11 cellular contexts compared by ENCODE assay signal in genomic region chr5:144697847-144698262, GRCh38.
DNase-seq lines count a peak whose midpoint lies in the region; ATAC-seq and TF ChIP-seq lines count a peak whose summit lies in the region.
"Had no signal": no experiment of that assay in that cellular context is flagged by ENCODE, and none has a peak within 500 bp of the region (broad histone marks: within the 10 kb centered on the region; RNA-seq: fewer than 3 reads in every experiment).

No MANE protein-coding gene starts in this region.

- H2BK15ac ChIP-seq in IMR-90 (ENCODE audit: low read depth, low read length) = no peak overlapping the region

- H2AK9ac ChIP-seq in IMR-90 (replicated peaks; ENCODE audit: low read depth, low read length, poor library complexity) = no peak overlapping the region

- H3K27ac ChIP-seq in IMR-90 (ENCODE audit: insufficient read depth, low read length) (no peak overlapping the region), mammary epithelial cell (ENCODE audit: insufficient read depth, low read depth, low read length) (no peak overlapping the region), left lung (no peak overlapping the region)
- H3K27ac ChIP-seq: lower lobe of right lung had no signal

- BruUV-seq in IMR-90 (replicated peaks; lab: Mats Ljungman, UMichigan) (no TSS peak), mammary epithelial cell (replicated peaks; lab: Mats Ljungman, UMichigan) (no TSS peak)

- in situ Hi-C loops in IMR-90 (cut with MboI; ENCODE audit: low sequenced_read_pairs) = no loop called here
- in situ Hi-C loops in mammary epithelial cell (cut with MboI; ENCODE audit: low sequenced_read_pairs in 2 of 2) = no loop called here

- no peak for TF ChIP-seq POLR2A in IMR-90 (IDR thresholded peaks at IDR 0.05; ENCODE audit: low read depth, low read length)

- H4K91ac ChIP-seq in IMR-90 (ENCODE audit: insufficient read depth, low read depth, low read length) = no peak overlapping the region

- H3K4me1 ChIP-seq in IMR-90 (ENCODE audit: control insufficient read depth, insufficient read depth, low read length) (peaks cover 2% of the 10 kb centered on the region; the same call in 1 of the 2 replicates), mammary epithelial cell (ENCODE audit: insufficient read depth, low read length) (peaks cover 9% of the 10 kb centered on the region), left lung (no peaks in the 10 kb centered on the region)
- H3K4me1 ChIP-seq: lower lobe of right lung had no signal

- H2BK120ac ChIP-seq in IMR-90 (ENCODE audit: low read depth, low read length) = peak overlapping the region; percentile 28; the same call in 1 of the 2 replicates

- no peak overlapping the region for H3K4me3 ChIP-seq in IMR-90 (ENCODE audit: insufficient read depth, low read depth, low read length)
- H3K4me3 ChIP-seq in mammary epithelial cell (replicated peaks in 1 of 3; ENCODE audit: insufficient read depth in 1 of 3, low read depth in 2 of 3, low read length in 3 of 3) = no peak overlapping the region
- H3K4me3 ChIP-seq in left lung = no peak overlapping the region
- no peak overlapping the region for H3K4me3 ChIP-seq in H7 (ENCODE audit: insufficient read depth, low read depth, low read length)
- H3K4me3 ChIP-seq: lower lobe of right lung had no signal

- H3K9me3 ChIP-seq in IMR-90 (ENCODE audit: control insufficient read depth, insufficient read depth, low read length) (no peaks in the 10 kb centered on the region), mammary epithelial cell (replicated peaks; ENCODE audit: insufficient read depth, low read length) (no peaks in the 10 kb centered on the region), left lung (no peaks in the 10 kb centered on the region)
- H3K9me3 ChIP-seq: lower lobe of right lung had no signal

- CTCF ChIA-PET in IMR-90 (lab: Yijun Ruan, JAX) (interaction anchor here (0.6 to 1.5 kb wide), 5 partner anchors 9 to 649 kb away, joined by 3 to 6 read pairs (median 4); no protein-coding TSS in a partner anchor), mammary epithelial cell (lab: Charles Lee; ENCODE audit: low non-redundant PET) (interaction anchor here (0.5 to 0.7 kb wide), 4 partner anchors 232 to 1749 kb away, joined by 4 to 9 read pairs (median 4); no protein-coding TSS in a partner anchor)

- H3K27me3 ChIP-seq in IMR-90 (ENCODE audit: control insufficient read depth, insufficient read depth, low read length) (no peaks in the 10 kb centered on the region), mammary epithelial cell (ENCODE audit: insufficient read depth, low read length) (no peaks in the 10 kb centered on the region), left lung (no peaks in the 10 kb centered on the region), H7 (ENCODE audit: control insufficient read depth, insufficient read depth, low read length) (no peaks in the 10 kb centered on the region)

- intact Hi-C loops in IMR-90 (cut with micrococcal nuclease) (loop anchor here (2.0 to 10.0 kb wide), 5 partner anchors 115 to 1127 kb away; no protein-coding TSS in a partner anchor), mammary epithelial cell (cut with micrococcal nuclease) (loop anchor here (2.0 to 10.0 kb wide), 2 partner anchors 115 to 213 kb away; no protein-coding TSS in a partner anchor), left lung (cut with DNase I) (no loop called here)

- H3K9me1 ChIP-seq in IMR-90 (ENCODE audit: insufficient read depth, low read length) = peaks cover 3% of the 10 kb centered on the region; the same call in 1 of the 2 replicates

- no peaks in the 10 kb centered on the region for H3K79me1 ChIP-seq in IMR-90 (ENCODE audit: low read depth in 1 of 2, low read length in 2 of 2)

- no peak overlapping the region for H2AK5ac ChIP-seq in IMR-90 (ENCODE audit: low read depth, low read length)

- H3K14ac ChIP-seq in IMR-90 (replicated peaks; ENCODE audit: low read depth, low read length) = no peak overlapping the region

- H3K36me3 ChIP-seq in IMR-90 (ENCODE audit: control insufficient read depth, insufficient read depth, low read length) (no peaks in the 10 kb centered on the region), mammary epithelial cell (ENCODE audit: insufficient read depth, low read length) (no peaks in the 10 kb centered on the region), left lung (no peaks in the 10 kb centered on the region), H7 (replicated peaks; ENCODE audit: control insufficient read depth, insufficient read depth, low read length) (no peaks in the 10 kb centered on the region)
- H3K36me3 ChIP-seq: lower lobe of right lung had no signal

- no peak overlapping the region for H3K9ac ChIP-seq in IMR-90 (ENCODE audit: low read depth, low read length)
- no peak overlapping the region for H3K9ac ChIP-seq in mammary epithelial cell (ENCODE audit: insufficient read depth, low read length)

- no peak overlapping the region for H4K8ac ChIP-seq in IMR-90 (ENCODE audit: low read depth in 2 of 2, low read length in 2 of 2)

- H3K23ac ChIP-seq in IMR-90 (ENCODE audit: low read depth, low read length) = no peak overlapping the region

- POLR2A ChIA-PET in IMR-90 (lab: Charles Lee; ENCODE audit: unreplicated experiment) = no interaction called here

- TF ChIP-seq CTCF in AG09319 (IDR thresholded peaks at IDR 0.05; ENCODE audit: low read depth, low read length) (peak; percentile 3; the same call in 1 of the 2 replicates), IMR-90 (conservative IDR thresholded peaks at IDR 0.05; ENCODE audit: low read depth, low read length) (peak; percentile 36), mammary epithelial cell (conservative IDR thresholded peaks at IDR 0.05 in 1 of 2, IDR thresholded peaks at IDR 0.05 in 1 of 2; ENCODE audit: extremely low read depth in 1 of 2, insufficient read depth in 1 of 2, low read depth in 1 of 2, low read length in 2 of 2) (peak in 1 of 2 donors; percentile 39), left lung (IDR thresholded peaks at IDR 0.05) (no peak)

- no CpG with 5 or more reads among the region's 1 CpG for WGBS in IMR-90 (ENCODE audit: extremely low coverage in 2 of 2, insufficient read length in 1 of 2), 2 experiments
- WGBS in mammary epithelial cell (ENCODE audit: low coverage, missing lambda C conversion rate) = 44% methylated on average over 1 of the region's 1 CpG

- H3K4ac ChIP-seq in IMR-90 (ENCODE audit: low read depth, low read length) = no peak overlapping the region

- ATAC-seq in IMR-90 (ENCODE audit: low read depth) (peak; percentile 97), left lung (peak; percentile 16)
- ATAC-seq: CD8-positive, alpha-beta T cell; esophagus mucosa; lower lobe of right lung had no signal

- dilution Hi-C loops in IMR-90 (cut with HindIII; ENCODE audit: low sequenced_read_pairs, unreplicated experiment) (no loop called here), mammary epithelial cell (cut with HindIII; ENCODE audit: low sequenced_read_pairs) (no loop called here)

- DNase-seq in AG09319 (ENCODE audit: extremely low read depth, low read depth) = peak; percentile 59
- DNase-seq in IMR-90 = peak; percentile 97
- DNase-seq in mammary epithelial cell = peak; percentile 97
- no peak for DNase-seq in left lung
- DNase-seq in stimulated activated CD4-positive, alpha-beta T cell treated with anti-CD3 and anti-CD28 coated beads, Interleukin-4, amount 100 ng/mL, for 4 hours = no peak
- no peak for DNase-seq in T-helper 9 cell
- DNase-seq in SIG-M5 treated with dmso at 0.1 percent for 504 hours (lab: John Stamatoyannopoulos, UW; ENCODE audit: unreplicated experiment) = no peak
- DNase-seq in H7 = no peak
- DNase-seq: CD8-positive, alpha-beta T cell; lower lobe of right lung had no signal

- no peak overlapping the region for H3K18ac ChIP-seq in IMR-90 (ENCODE audit: low read depth, low read length)

- H3K79me2 ChIP-seq in mammary epithelial cell (ENCODE audit: insufficient read depth, low read length) = no peaks in the 10 kb centered on the region

- 0 out of 2 replicates have a peak overlapping the region, but pooled peaks have one; percentile 16 for H2BK20ac ChIP-seq in IMR-90 (ENCODE audit: low read depth, low read length)

- H3K4me2 ChIP-seq in IMR-90 (ENCODE audit: low read depth, low read length) (peak overlapping the region; percentile 22; the same call in 1 of the 2 replicates), mammary epithelial cell (ENCODE audit: insufficient read depth, low read depth, low read length) (no peak overlapping the region)

- H3K56ac ChIP-seq in IMR-90 (ENCODE audit: extremely low read depth, insufficient read depth, low read length) = peak overlapping the region; percentile 29; the same call in 1 of the 2 replicates

- no peak overlapping the region for H4K5ac ChIP-seq in IMR-90 (ENCODE audit: low read depth, low read length)

- H2AFZ ChIP-seq in IMR-90 (replicated peaks; ENCODE audit: low read length, poor library complexity) (no peak overlapping the region), mammary epithelial cell (ENCODE audit: low read depth, low read length) (no peak overlapping the region)

- H4K20me1 ChIP-seq in IMR-90 (ENCODE audit: insufficient read depth, low read length) = no peaks in the 10 kb centered on the region
- no peaks in the 10 kb centered on the region for H4K20me1 ChIP-seq in mammary epithelial cell (ENCODE audit: insufficient read depth, low read length)

- H2BK5ac ChIP-seq in IMR-90 (ENCODE audit: low read depth, low read length, poor library complexity, severe bottlenecking) = peak overlapping the region; percentile 54

- TF ChIP-seq RAD21 in IMR-90 (IDR thresholded peaks at IDR 0.05; ENCODE audit: low read length) = peak; percentile 5; the same call in 1 of the 2 replicates

TF ChIP-seq in IMR-90, 13 proteins besides CTCF, POLR2A, EP300 and RAD21:
- TF ChIP-seq CEBPB (IDR thresholded peaks at IDR 0.05; ENCODE audit: low read depth, low read length) = peak; percentile 82
- no peak for TF ChIP-seq NFE2L2 (IDR thresholded peaks at IDR 0.05; ENCODE audit: low read depth, low read length)
- peak; percentile 84 for TF ChIP-seq MAFK (IDR thresholded peaks at IDR 0.05; ENCODE audit: low read depth, low read length)
- peak; percentile 47 for TF ChIP-seq FOS (IDR thresholded peaks at IDR 0.05; ENCODE audit: low read depth, low read length)
- no peak for TF ChIP-seq USF2 (IDR thresholded peaks at IDR 0.05; ENCODE audit: low read depth, low read length)

Comparison
In these comparisons a context has a peak if more than half of its experiments do, and no peak if none do; other contexts are left out.
1. DNase-seq: peak in AG09319 (single experiment), IMR-90 (single experiment) and mammary epithelial cell (single experiment); none in left lung (0 of 2), stimulated activated CD4-positive, alpha-beta T cell treated with anti-CD3 and anti-CD28 coated beads, Interleukin-4, amount 100 ng/mL, for 4 hours (0 of 2), T-helper 9 cell (single experiment), SIG-M5 treated with dmso at 0.1 percent for 504 hours (single experiment) and H7 (single experiment).
2. CTCF ChIP-seq: peak in AG09319 (single experiment) and IMR-90 (single experiment); none in left lung (0 of 2).
3. intact Hi-C loops: an anchor here in IMR-90 (2.0 to 10.0 kb wide) and mammary epithelial cell (2.0 to 10.0 kb wide); none called in left lung.